In genomic region chr10:131198843-131199242, GRCh38 we compare ENCODE assay signal across 15 cellular contexts.
"Had no signal": no experiment of that assay in that cellular context is flagged by ENCODE, and none has a peak within 500 bp of the region (broad histone marks: within the 10 kb centered on the region; RNA-seq: fewer than 3 reads in every experiment).

No MANE protein-coding gene starts in this region.

- H3K9me3 Mint-ChIP-seq: activated naive CD4-positive, alpha-beta T cell treated with anti-CD3 and anti-CD28 coated beads for 36 hours; activated naive CD8-positive, alpha-beta T cell treated with anti-CD3 and anti-CD28 coated beads, Interleukin-2, amount 50 U/mL, for 24 hours; memory B cell; natural killer cell; T-helper 1 cell treated with Interleukin-12 subunit alpha and Interleukin-12 subunit beta and Interleukin-4 antibody, amounts not matched to agents 30 μg/mL and 1 μg/mL, for 36 hours had no signal

- DNase-seq: activated CD4-positive, alpha-beta T cell treated with anti-CD3 and anti-CD28 coated beads for 48 hours; activated CD8-positive, alpha-beta T cell treated with anti-CD3 and anti-CD28 coated beads for 36 hours; activated naive CD4-positive, alpha-beta T cell treated with anti-CD3 and anti-CD28 coated beads for 36 hours; activated naive CD8-positive, alpha-beta T cell treated with anti-CD3 and anti-CD28 coated beads, Interleukin-2, amount 50 U/mL, for 24 hours; gastrocnemius medialis; natural killer cell; retina; stimulated activated CD4-positive, alpha-beta T cell treated with anti-CD3 and anti-CD28 coated beads, Interleukin-15, amount 100 ng/mL, for 24 hours; stimulated activated CD4-positive, alpha-beta T cell treated with anti-CD3 and anti-CD28 coated beads, Interleukin-4, amount 100 ng/mL, for 1 hour; stimulated activated naive CD4-positive, alpha-beta T cell treated with Interleukin-2 at 50 U/mL for 16 hours had no signal

- H3K4me1 Mint-ChIP-seq: activated naive CD8-positive, alpha-beta T cell treated with anti-CD3 and anti-CD28 coated beads, Interleukin-2, amount 50 U/mL, for 24 hours; memory B cell; natural killer cell had no signal

- H3K36me3 ChIP-seq: gastrocnemius medialis, neutrophil had no signal

- H3K27ac ChIP-seq: gastrocnemius medialis, neutrophil, parathyroid adenoma had no signal

- H3K27me3 ChIP-seq: gastrocnemius medialis had no signal

- H3K27ac Mint-ChIP-seq: activated CD8-positive, alpha-beta T cell treated with anti-CD3 and anti-CD28 coated beads for 36 hours; activated naive CD4-positive, alpha-beta T cell treated with anti-CD3 and anti-CD28 coated beads for 36 hours; activated naive CD8-positive, alpha-beta T cell treated with anti-CD3 and anti-CD28 coated beads, Interleukin-2, amount 50 U/mL, for 24 hours; memory B cell; natural killer cell; T-helper 1 cell treated with Interleukin-12 subunit alpha and Interleukin-12 subunit beta and Interleukin-4 antibody, amounts not matched to agents 30 μg/mL and 1 μg/mL, for 36 hours had no signal

- H3K4me3 Mint-ChIP-seq: activated CD8-positive, alpha-beta T cell treated with anti-CD3 and anti-CD28 coated beads for 36 hours; activated naive CD4-positive, alpha-beta T cell treated with anti-CD3 and anti-CD28 coated beads for 36 hours; activated naive CD8-positive, alpha-beta T cell treated with anti-CD3 and anti-CD28 coated beads, Interleukin-2, amount 50 U/mL, for 24 hours; memory B cell; natural killer cell; T-helper 1 cell treated with Interleukin-12 subunit alpha and Interleukin-12 subunit beta and Interleukin-4 antibody, amounts not matched to agents 30 μg/mL and 1 μg/mL, for 36 hours had no signal

- H3K4me1 ChIP-seq: gastrocnemius medialis, parathyroid adenoma had no signal

- H3K36me3 Mint-ChIP-seq: memory B cell, natural killer cell had no signal

- H3K9me3 ChIP-seq: gastrocnemius medialis, neutrophil had no signal

- ATAC-seq: activated CD8-positive, alpha-beta T cell treated with anti-CD3 and anti-CD28 coated beads for 36 hours; activated naive CD8-positive, alpha-beta T cell treated with anti-CD3 and anti-CD28 coated beads, Interleukin-2, amount 50 U/mL, for 24 hours; gastrocnemius medialis; left lobe of liver; natural killer cell had no signal

- H3K4me3 ChIP-seq: gastrocnemius medialis had no signal
